Comparison of ENCODE assay signal across 8 cellular contexts in the genomic region with DNA sequence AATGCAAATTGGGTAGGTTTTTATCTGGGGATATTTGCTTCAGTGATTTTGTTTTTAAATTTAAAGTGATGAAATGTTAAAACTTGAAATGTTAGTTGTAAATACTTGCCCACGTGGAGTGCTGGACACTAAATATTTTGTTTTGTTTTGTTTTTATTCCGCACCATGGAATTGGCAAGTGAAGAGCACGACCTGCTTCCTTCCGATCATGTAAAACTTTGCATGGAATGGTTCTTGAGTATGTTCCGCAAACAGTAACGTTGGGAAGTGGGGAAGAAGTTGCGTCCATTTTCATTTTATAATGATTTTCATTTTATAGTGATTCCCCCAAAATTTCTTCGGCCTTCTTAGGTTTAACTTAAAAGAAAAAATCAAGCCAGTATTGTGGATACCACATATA. TPM values are rescaled to one million over a fixed set of nuclear protein-coding genes. Genes with fewer than 3 reads are reported as not detected.
DNase-seq lines count a peak whose midpoint lies in the region; ATAC-seq and TF ChIP-seq lines count a peak whose summit lies in the region.

No MANE protein-coding gene starts in this region.

- H3K27ac ChIP-seq in iPS-18a (ENCODE audit: low read length) = no peak overlapping the region
- peak overlapping the region in 1 of 2 donors; percentile 75 for H3K27ac ChIP-seq in testis

- CTCF ChIA-PET in activated CD4-positive, alpha-beta memory T cell treated with anti-CD3 and anti-CD28 coated beads for 36 hours (lab: Charles Lee) = no interaction called here

- peaks cover 4% of the 10 kb centered on the region for H3K27me3 Mint-ChIP-seq in activated CD4-positive, alpha-beta T cell treated with anti-CD3 and anti-CD28 coated beads, Interleukin-2, amount 10 ng/mL, durations not matched to agents 24 days and 14 days
- no peaks in the 10 kb centered on the region for H3K27me3 Mint-ChIP-seq in activated CD4-positive, alpha-beta memory T cell treated with anti-CD3 and anti-CD28 coated beads for 36 hours

- DNase-seq in activated CD4-positive, alpha-beta T cell treated with anti-CD3 and anti-CD28 coated beads, Interleukin-2, amount 10 ng/mL, durations not matched to agents 24 days and 14 days = no peak
- DNase-seq in activated CD4-positive, alpha-beta T cell treated with anti-CD3 and anti-CD28 coated beads, Interleukin-2, amount 50 U/mL, for 4 hours = no peak
- DNase-seq in activated CD4-positive, alpha-beta memory T cell treated with anti-CD3 and anti-CD28 coated beads for 36 hours = no peak
- DNase-seq in testis (no peak), activated gamma-delta T cell treated with Interleukin-2 at 50 U/mL for 16 hours (no peak)

- no peaks in the 10 kb centered on the region for H3K27me3 ChIP-seq in iPS-18a (ENCODE audit: control insufficient read depth, insufficient read depth, low read length)
- H3K27me3 ChIP-seq in testis = no peaks in the 10 kb centered on the region

- no peaks in the 10 kb centered on the region for H3K9me3 Mint-ChIP-seq in activated CD4-positive, alpha-beta T cell treated with anti-CD3 and anti-CD28 coated beads, Interleukin-2, amount 10 ng/mL, durations not matched to agents 24 days and 14 days
- H3K9me3 Mint-ChIP-seq in activated CD4-positive, alpha-beta memory T cell treated with anti-CD3 and anti-CD28 coated beads for 36 hours = no peaks in the 10 kb centered on the region

- no peaks in the 10 kb centered on the region for H3K9me3 ChIP-seq in iPS-18a (ENCODE audit: control insufficient read depth, low read depth, low read length)
- no peaks in the 10 kb centered on the region for H3K9me3 ChIP-seq in testis

- H3K4me3 ChIP-seq in iPS-18a (ENCODE audit: low read length) (peak overlapping the region; percentile 74), testis (peak overlapping the region; percentile 75 to 84)

- H3K36me3 ChIP-seq in iPS-18a (ENCODE audit: control insufficient read depth, low read depth, low read length) (no peaks in the 10 kb centered on the region), testis (ENCODE audit: low read depth, missing control alignments) (no peaks in the 10 kb centered on the region)

- WGBS in testis, 2 donors = 15 to 21% methylated on average over 8 of the region's 8 CpGs

- no peak for TF ChIP-seq CTCF in testis (IDR thresholded peaks at IDR 0.05)

- H3K27ac Mint-ChIP-seq in activated CD4-positive, alpha-beta T cell treated with anti-CD3 and anti-CD28 coated beads, Interleukin-2, amount 10 ng/mL, durations not matched to agents 24 days and 14 days = peak overlapping the region; percentile 97
- peak overlapping the region; percentile 86 for H3K27ac Mint-ChIP-seq in activated CD4-positive, alpha-beta memory T cell treated with anti-CD3 and anti-CD28 coated beads for 36 hours

- POLR2A ChIA-PET in activated CD4-positive, alpha-beta memory T cell treated with anti-CD3 and anti-CD28 coated beads for 36 hours (lab: Charles Lee) = no interaction called here

- peak overlapping the region; percentile 97 for H3K4me3 Mint-ChIP-seq in activated CD4-positive, alpha-beta T cell treated with anti-CD3 and anti-CD28 coated beads, Interleukin-2, amount 10 ng/mL, durations not matched to agents 24 days and 14 days
- peak overlapping the region; percentile 97 for H3K4me3 Mint-ChIP-seq in activated CD4-positive, alpha-beta memory T cell treated with anti-CD3 and anti-CD28 coated beads for 36 hours

- TF ChIP-seq POLR2A in testis (IDR thresholded peaks at IDR 0.05) = no peak

- peaks cover 22% of the 10 kb centered on the region for H3K4me1 Mint-ChIP-seq in activated CD4-positive, alpha-beta T cell treated with anti-CD3 and anti-CD28 coated beads, Interleukin-2, amount 10 ng/mL, durations not matched to agents 24 days and 14 days
- peaks cover 21% of the 10 kb centered on the region for H3K4me1 Mint-ChIP-seq in activated CD4-positive, alpha-beta memory T cell treated with anti-CD3 and anti-CD28 coated beads for 36 hours (ENCODE audit: low read depth)

- H3K9ac ChIP-seq in iPS-18a (ENCODE audit: low read length) = peak overlapping the region; percentile 70

- H3K4me1 ChIP-seq in iPS-18a (ENCODE audit: control insufficient read depth, low read depth, low read length) (peaks cover 4% of the 10 kb centered on the region), testis (no peaks in the 10 kb centered on the region)

- peaks cover 7% of the 10 kb centered on the region for H3K36me3 Mint-ChIP-seq in activated CD4-positive, alpha-beta T cell treated with anti-CD3 and anti-CD28 coated beads, Interleukin-2, amount 10 ng/mL, durations not matched to agents 24 days and 14 days (ENCODE audit: low read depth)
- H3K36me3 Mint-ChIP-seq in activated CD4-positive, alpha-beta memory T cell treated with anti-CD3 and anti-CD28 coated beads for 36 hours = peaks cover 4% of the 10 kb centered on the region

- ATAC-seq in GM21825 (IDR thresholded peaks at IDR 0.05; ENCODE audit: unreplicated experiment) = no peak
- no peak for ATAC-seq in HG02970 (IDR thresholded peaks at IDR 0.05; ENCODE audit: low FRiP score, unreplicated experiment)

- intact Hi-C loops in activated CD4-positive, alpha-beta T cell treated with anti-CD3 and anti-CD28 coated beads, Interleukin-2, amount 10 ng/mL, durations not matched to agents 24 days and 14 days (cut with micrococcal nuclease) = loop anchor here (5.0 kb wide), 1 partner anchor 1134 kb away; the partner anchor contains the start of gene TTK
- intact Hi-C loops in activated CD4-positive, alpha-beta memory T cell treated with anti-CD3 and anti-CD28 coated beads for 36 hours (cut with micrococcal nuclease) = loop anchor here (5.0 kb wide), 1 partner anchor 669 kb away; the partner anchor contains the start of gene LCA5
- intact Hi-C loops in testis (cut with DNase I; ENCODE audit: low total_unique reads) = no loop called here

RNA-seq across cellular contexts. Expression of gene IRAK1BP1, which starts 0.8 kb away (rescaled TPM):
- 3.4 and 3.6 TPM in 2 replicates for total RNA-seq in activated CD4-positive, alpha-beta T cell treated with anti-CD3 and anti-CD28 coated beads, Interleukin-2, amount 10 ng/mL, durations not matched to agents 24 days and 14 days
- total RNA-seq in activated CD4-positive, alpha-beta memory T cell treated with anti-CD3 and anti-CD28 coated beads for 36 hours = 1 to 10 TPM; 2.1 to 2.4 TPM
- total RNA-seq in testis = 10 to 100 TPM; 16.0 to 16.1 TPM
- 10.8 TPM for polyA plus RNA-seq in testis (ENCODE audit: insufficient read depth, low read depth, low replicate concordance)
